ENCODE assay signal across 24 cellular contexts in the genomic region with DNA sequence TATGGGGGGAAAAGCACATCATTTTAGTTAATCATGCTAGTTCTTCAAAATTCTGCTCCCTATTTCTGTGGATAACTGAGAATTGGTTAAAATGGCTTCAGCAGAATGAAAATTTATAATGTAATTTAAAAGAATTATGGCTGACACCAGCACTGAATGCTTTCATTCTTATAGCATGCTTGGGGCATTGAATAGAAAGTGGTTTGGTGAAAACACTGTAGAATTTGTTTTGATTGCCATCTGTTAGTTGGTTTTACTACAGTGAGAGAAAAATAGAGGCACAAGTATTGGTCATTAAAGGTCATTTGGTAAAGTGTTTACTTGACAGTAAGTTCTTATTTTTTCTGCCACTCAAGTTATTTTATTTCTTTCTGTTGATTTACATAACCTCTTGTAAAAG.
"Had no signal": no experiment of that assay in that cellular context is flagged by ENCODE, and none has a peak within 500 bp of the region (broad histone marks: within the 10 kb centered on the region; RNA-seq: fewer than 3 reads in every experiment).

No MANE protein-coding gene starts in this region.

- H3K9me3 Mint-ChIP-seq: effector memory CD8-positive, alpha-beta T cell; immature natural killer cell had no signal

- H3K27me3 ChIP-seq: colonic mucosa, esophagus squamous epithelium, gastroesophageal sphincter, heart left ventricle, hepatocyte, left lung had no signal

- H3K4me3 Mint-ChIP-seq: dendritic cell treated with granulocyte-macrophage colony-stimulating factor and Interleukin-4, amounts not matched to agents 40 ng/mL and 50 ng/mL, for 4 days; effector memory CD8-positive, alpha-beta T cell; endodermal cell; immature natural killer cell; mesothelial cell of epicardium; naive B cell had no signal

- DNase-seq: colonic mucosa; cortex of kidney; effector CD8-positive, alpha-beta T cell; effector memory CD8-positive, alpha-beta T cell; endodermal cell; erythroblast; esophagus squamous epithelium; foreskin fibroblast; heart left ventricle; hypothalamus; immature natural killer cell; left cardiac atrium; left lung; left ventricle myocardium superior; lower lobe of right lung; mesenchymal stem cell; mucosa of descending colon; naive B cell had no signal

- H3K27ac Mint-ChIP-seq: dendritic cell treated with granulocyte-macrophage colony-stimulating factor and Interleukin-4, amounts not matched to agents 40 ng/mL and 50 ng/mL, for 4 days; endodermal cell; mesothelial cell of epicardium; naive B cell had no signal

- ATAC-seq: effector memory CD8-positive, alpha-beta T cell; esophagus mucosa; gastroesophageal sphincter; heart left ventricle; left cardiac atrium; left lung; left ventricle myocardium superior; lower lobe of right lung; mucosa of descending colon had no signal

- H3K9me3 ChIP-seq: colonic mucosa, esophagus squamous epithelium, gastroesophageal sphincter, left lung, lower lobe of right lung, mucosa of descending colon had no signal

- H3K27me3 Mint-ChIP-seq: dendritic cell treated with granulocyte-macrophage colony-stimulating factor and Interleukin-4, amounts not matched to agents 40 ng/mL and 50 ng/mL, for 4 days; effector memory CD8-positive, alpha-beta T cell; naive B cell had no signal

- H3K4me1 Mint-ChIP-seq: endodermal cell had no signal

- H3K27ac ChIP-seq: colonic mucosa, epithelial cell of prostate, esophagus squamous epithelium, gastroesophageal sphincter, heart left ventricle, hepatocyte, left lung, lower lobe of right lung had no signal
